ENCODE assay signal across 1 cellular context in the genomic region with DNA sequence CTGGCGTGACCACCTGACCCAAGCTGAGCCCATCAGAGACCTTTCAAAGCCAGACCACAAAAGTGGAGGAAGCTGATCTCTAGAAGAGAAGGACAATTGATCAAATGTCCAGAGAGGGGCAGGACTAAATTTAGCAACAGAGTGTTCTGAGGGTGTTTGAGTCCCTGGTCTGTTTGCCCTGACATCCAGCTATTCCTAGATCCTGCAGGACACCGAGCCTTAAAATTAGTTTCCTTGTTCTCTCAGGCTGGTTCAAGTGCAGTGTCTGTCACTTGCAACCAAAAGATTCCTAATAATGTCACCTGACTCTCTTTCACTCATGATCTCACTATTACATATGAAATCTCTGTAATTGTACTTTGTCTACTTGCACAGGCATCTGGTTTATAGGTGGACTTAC.
TF ChIP-seq lines count a peak whose summit lies in the region.

No MANE protein-coding gene starts in this region.

TF ChIP-seq in IMR-90, 13 proteins besides CTCF, POLR2A, EP300 and RAD21:
- no peak for TF ChIP-seq NFE2L2 (IDR thresholded peaks at IDR 0.05; ENCODE audit: low read depth, low read length)
- no peak for TF ChIP-seq MAZ (IDR thresholded peaks at IDR 0.05; ENCODE audit: borderline replicate concordance, low read depth, low read length)
- TF ChIP-seq, protein P1, sequence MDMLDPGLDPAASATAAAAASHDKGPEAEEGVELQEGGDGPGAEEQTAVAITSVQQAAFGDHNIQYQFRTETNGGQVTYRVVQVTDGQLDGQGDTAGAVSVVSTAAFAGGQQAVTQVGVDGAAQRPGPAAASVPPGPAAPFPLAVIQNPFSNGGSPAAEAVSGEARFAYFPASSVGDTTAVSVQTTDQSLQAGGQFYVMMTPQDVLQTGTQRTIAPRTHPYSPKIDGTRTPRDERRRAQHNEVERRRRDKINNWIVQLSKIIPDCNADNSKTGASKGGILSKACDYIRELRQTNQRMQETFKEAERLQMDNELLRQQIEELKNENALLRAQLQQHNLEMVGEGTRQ (IDR thresholded peaks at IDR 0.05; ENCODE audit: low read depth, low read length): no peak
- no peak for TF ChIP-seq MAFK (IDR thresholded peaks at IDR 0.05; ENCODE audit: low read depth, low read length)
- TF ChIP-seq, protein P2, sequence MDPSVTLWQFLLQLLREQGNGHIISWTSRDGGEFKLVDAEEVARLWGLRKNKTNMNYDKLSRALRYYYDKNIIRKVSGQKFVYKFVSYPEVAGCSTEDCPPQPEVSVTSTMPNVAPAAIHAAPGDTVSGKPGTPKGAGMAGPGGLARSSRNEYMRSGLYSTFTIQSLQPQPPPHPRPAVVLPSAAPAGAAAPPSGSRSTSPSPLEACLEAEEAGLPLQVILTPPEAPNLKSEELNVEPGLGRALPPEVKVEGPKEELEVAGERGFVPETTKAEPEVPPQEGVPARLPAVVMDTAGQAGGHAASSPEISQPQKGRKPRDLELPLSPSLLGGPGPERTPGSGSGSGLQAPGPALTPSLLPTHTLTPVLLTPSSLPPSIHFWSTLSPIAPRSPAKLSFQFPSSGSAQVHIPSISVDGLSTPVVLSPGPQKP (IDR thresholded peaks at IDR 0.05; ENCODE audit: borderline replicate concordance, low read depth, low read length): no peak
- TF ChIP-seq RCOR1 (IDR thresholded peaks at IDR 0.05; ENCODE audit: insufficient replicate concordance, low read length): no peak
- TF ChIP-seq BHLHE40 (IDR thresholded peaks at IDR 0.05; ENCODE audit: low read depth, low read length): no peak
- TF ChIP-seq CEBPB (IDR thresholded peaks at IDR 0.05; ENCODE audit: low read depth, low read length): no peak
- no peak for TF ChIP-seq FOS (IDR thresholded peaks at IDR 0.05; ENCODE audit: low read depth, low read length)
- TF ChIP-seq CHD1 (IDR thresholded peaks at IDR 0.05; ENCODE audit: low read depth, low read length): no peak
- no peak for TF ChIP-seq SMC3 (IDR thresholded peaks at IDR 0.05; ENCODE audit: low read depth, low read length)
- TF ChIP-seq RFX5 (IDR thresholded peaks at IDR 0.05; ENCODE audit: low read depth, low read length): no peak
- no peak for TF ChIP-seq MXI1 (IDR thresholded peaks at IDR 0.05; ENCODE audit: borderline replicate concordance, low read depth, low read length)
